Comparison of ENCODE assay signal across 8 cellular contexts in the genomic region with DNA sequence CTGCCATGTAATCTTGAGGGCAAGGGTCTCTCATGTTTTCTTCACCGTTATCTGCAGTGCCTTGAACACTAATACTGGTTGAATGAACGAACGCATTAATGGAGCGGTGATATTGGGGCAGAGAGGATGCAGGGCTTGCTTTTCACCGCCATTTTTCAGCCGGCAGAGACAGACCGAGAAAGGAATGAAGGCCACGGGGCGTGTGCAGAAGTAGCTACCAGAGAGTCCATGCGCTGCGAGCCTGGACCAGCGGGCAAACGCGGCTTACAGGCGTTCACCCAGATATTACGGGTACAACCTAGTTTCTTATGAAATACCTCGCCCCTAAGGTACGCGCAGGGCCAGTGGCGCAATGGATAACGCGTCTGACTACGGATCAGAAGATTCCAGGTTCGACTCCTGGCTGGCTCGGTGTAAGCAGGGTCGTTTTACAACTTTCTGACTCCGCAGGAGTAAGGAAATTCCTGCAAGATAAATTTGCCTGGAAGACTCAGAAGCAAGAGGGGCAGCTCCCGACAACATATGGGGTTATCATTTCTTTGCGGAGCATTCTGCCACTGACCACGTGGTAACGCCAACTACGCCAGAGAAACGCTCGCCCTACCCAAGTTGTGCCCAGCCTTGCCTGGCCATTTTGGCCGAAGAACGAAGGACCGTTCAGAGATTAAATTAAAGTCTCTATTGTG. TPM values are rescaled to one million over a fixed set of nuclear protein-coding genes. Genes with fewer than 3 reads are reported as not detected.
A peak's percentile ranks its signal among the peaks of the same experiment; 100 is the strongest.
DNase-seq lines count a peak whose midpoint lies in the region; ATAC-seq, FAIRE-seq and TF ChIP-seq lines count a peak whose summit lies in the region.

No MANE protein-coding gene starts in this region.

- H2AFZ ChIP-seq in keratinocyte (ENCODE audit: control insufficient read depth, low read length), result peak overlapping the region; percentile 99

- peak; percentile 65 for FAIRE-seq in keratinocyte (lab: Jason Lieb, UNC)

- peak overlapping the region; percentile 93 for H3K9ac ChIP-seq in keratinocyte (ENCODE audit: control insufficient read depth, extremely low read depth, insufficient read depth, low read length)

- H3K36me3 ChIP-seq in A673 (ENCODE audit: insufficient read depth, low read length, poor library complexity, severe bottlenecking) (peaks cover 7% of the 10 kb centered on the region), keratinocyte (ENCODE audit: control insufficient read depth in 2 of 2, extremely low read depth in 1 of 2, insufficient read depth in 2 of 2, low read length in 2 of 2) (peaks cover 0 to 5% of the 10 kb centered on the region in 2 experiments)

- peaks cover 46% of the 10 kb centered on the region for H3K36me3 Mint-ChIP-seq in activated B cell treated with CpG ODN at 0.5 μM for 24 hours (ENCODE audit: low read depth)

- no peaks in the 10 kb centered on the region for H3K9me1 ChIP-seq in keratinocyte (ENCODE audit: control insufficient read depth, extremely low read depth, insufficient read depth, low read length)

- peaks cover 9% of the 10 kb centered on the region for H3K27me3 Mint-ChIP-seq in activated B cell treated with CpG ODN at 0.5 μM for 24 hours

- peaks cover 33% of the 10 kb centered on the region for H3K79me2 ChIP-seq in keratinocyte (ENCODE audit: control insufficient read depth, insufficient read depth, low read length)

- TF ChIP-seq CTCF in A673 (conservative IDR thresholded peaks at IDR 0.05; ENCODE audit: low read depth, low read length) (no peak), activated B cell treated with CpG ODN at 0.5 μM for 24 hours (IDR thresholded peaks at IDR 0.05) (no peak), keratinocyte (optimal IDR thresholded peaks at IDR 0.05 in 1 of 3, IDR thresholded peaks at IDR 0.05 in 1 of 3, conservative IDR thresholded peaks at IDR 0.05 in 1 of 3; ENCODE audit: extremely low read depth in 1 of 3, insufficient read depth in 2 of 3, low read length in 3 of 3) (no peak)

- peak overlapping the region; percentile 97 for H3K27ac Mint-ChIP-seq in activated B cell treated with CpG ODN at 0.5 μM for 24 hours

- POLR2A ChIA-PET in A673 (lab: Charles Lee; ENCODE audit: low non-redundant PET), result interaction anchor here (0.6 kb wide), 1 partner anchor 266 kb away, joined by 3 read pairs; a partner anchor contains a TSS
- POLR2A ChIA-PET in activated B cell treated with CpG ODN at 0.5 μM for 24 hours (lab: Charles Lee), result interaction anchor here (0.5 to 3.5 kb wide), 49 partner anchors 11 to 1335 kb away, joined by 3 to 74 read pairs (median 5); partner anchors contain the start of genes BTN2A1, BTN3A1, BTN3A3 and ZNF184

- H3K27ac ChIP-seq in A673 (ENCODE audit: low read depth, low read length, poor library complexity, severe bottlenecking) (peak overlapping the region; percentile 86), caudate nucleus (ENCODE audit: low read depth, low read length) (peak overlapping the region; percentile 96), keratinocyte (ENCODE audit: control insufficient read depth, insufficient read depth, low read length) (peak overlapping the region; percentile 90)

- peak overlapping the region; percentile 98 for H3K4me2 ChIP-seq in keratinocyte (ENCODE audit: control insufficient read depth, extremely low read depth, insufficient read depth, low read depth, low read length)

- peaks cover 32% of the 10 kb centered on the region for H3K4me1 ChIP-seq in A673 (ENCODE audit: insufficient read depth, low read length, poor library complexity, severe bottlenecking)
- peaks cover 20% of the 10 kb centered on the region for H3K4me1 ChIP-seq in keratinocyte (ENCODE audit: control insufficient read depth, extremely low read depth, insufficient read depth, low read length)

- dilution Hi-C loops in keratinocyte (cut with MboI; ENCODE audit: extremely low pct_ligation_motif_present, low sequenced_read_pairs), result loop anchor here (25.0 kb wide), 1 partner anchor 200 kb away; no protein-coding TSS in a partner anchor

- peak overlapping the region; percentile 98 for H3K4me3 Mint-ChIP-seq in activated B cell treated with CpG ODN at 0.5 μM for 24 hours

- H3K9me3 Mint-ChIP-seq in activated B cell treated with CpG ODN at 0.5 μM for 24 hours, result no peaks in the 10 kb centered on the region

- ATAC-seq in GM18873 (IDR thresholded peaks at IDR 0.05; ENCODE audit: low FRiP score, unreplicated experiment), result peak; percentile 47
- peak; percentile 41 for ATAC-seq in HG03159 (IDR thresholded peaks at IDR 0.05; ENCODE audit: unreplicated experiment)
- peak; percentile 66 for ATAC-seq in activated B cell treated with CpG ODN at 0.5 μM for 24 hours (ENCODE audit: low read depth)

- H3K4me3 ChIP-seq in A673 (ENCODE audit: low read depth, low read length, poor library complexity, severe bottlenecking) (peak overlapping the region; percentile 83), keratinocyte (ENCODE audit: control insufficient read depth in 2 of 3, extremely low read depth in 1 of 3, insufficient read depth in 2 of 3, low read depth in 1 of 3, low read length in 3 of 3) (peak overlapping the region; percentile 73 to 98 (median 87))

- intact Hi-C loops in A673 (cut with micrococcal nuclease; ENCODE audit: unreplicated experiment) (loop anchor here (1.0 to 5.0 kb wide), 4 partner anchors 16 to 226 kb away; no protein-coding TSS in a partner anchor), activated B cell treated with CpG ODN at 0.5 μM for 24 hours (cut with micrococcal nuclease) (loop anchor here (1.0 to 10.0 kb wide), 12 partner anchors 16 to 1215 kb away; partner anchors contain the start of genes BTN2A2, BTN3A2 and ZNF391)

- H3K9me3 ChIP-seq in A673 (ENCODE audit: low read depth, low read length, poor library complexity, severe bottlenecking) (no peaks in the 10 kb centered on the region), keratinocyte (ENCODE audit: control insufficient read depth, low read depth, low read length) (no peaks in the 10 kb centered on the region)

- CTCF ChIA-PET in A673 (lab: Charles Lee), result interaction anchor here (0.6 to 1.6 kb wide), 3 partner anchors 35 to 215 kb away, joined by 3 to 9 read pairs (median 6); no protein-coding TSS in a partner anchor
- CTCF ChIA-PET in activated B cell treated with CpG ODN at 0.5 μM for 24 hours (lab: Charles Lee), result interaction anchor here (1.6 to 2.3 kb wide), 3 partner anchors 16 to 58 kb away, joined by 4 to 10 read pairs (median 8); no protein-coding TSS in a partner anchor

- H3K27me3 ChIP-seq in A673 (replicated peaks; ENCODE audit: insufficient read depth, low read depth, low read length, poor library complexity) (no peaks in the 10 kb centered on the region), keratinocyte (ENCODE audit: control insufficient read depth, extremely low read depth, insufficient read depth, low read length) (no peaks in the 10 kb centered on the region)

- peaks cover 69% of the 10 kb centered on the region for H3K4me1 Mint-ChIP-seq in activated B cell treated with CpG ODN at 0.5 μM for 24 hours

- H4K20me1 ChIP-seq in keratinocyte (ENCODE audit: control insufficient read depth, extremely low read depth, insufficient read depth, low read length), result no peaks in the 10 kb centered on the region

- DNase-seq in A673 (ENCODE audit: low spot score) (peak; percentile 96), NCI-H2227 treated with DMSO at 0.1 percent for 48 hours (lab: John Stamatoyannopoulos, UW) (peak; percentile 95), activated B cell treated with CpG ODN at 0.5 μM for 24 hours (peak; percentile 75), caudate nucleus (lab: John Stamatoyannopoulos, UW) (peak; percentile 27 to 96 (median 79)), keratinocyte (ENCODE audit: low read depth, low spot score) (peak; percentile 93)
- peak; percentile 83 for DNase-seq in stimulated activated CD4-positive, alpha-beta T cell treated with anti-CD3 and anti-CD28 coated beads, Interleukin-12 subunit alpha, Interleukin-12 subunit beta, amount 100 ng/mL, for 4 hours

- BruUV-seq in A673 (replicated peaks; lab: Mats Ljungman, UMichigan), result no TSS peak

RNA-seq across cellular contexts. Expression of gene HMGN4, which starts 0.9 kb away (rescaled TPM):
- total RNA-seq in A673 (2021) (55.9 and 58.6 TPM in 2 replicates), activated B cell treated with CpG ODN at 0.5 μM for 24 hours (74.5 and 82.2 TPM in 2 replicates)
- 46.4 to 62.6 TPM (median 54.0 TPM) in 3 replicates for polyA plus RNA-seq in keratinocyte
- polyA plus RNA-seq in keratinocyte (2011; ENCODE audit: low read depth), result 8.6 TPM
- 52.5 and 77.7 TPM in 2 replicates for polyA plus RNA-seq in keratinocyte (2011; cell fraction: cytosol; rRNA removed)
- 49.5 and 51.9 TPM in 2 replicates for polyA plus RNA-seq in keratinocyte (2011; cell fraction: nucleus; rRNA removed)
- 41.1 and 52.6 TPM in 2 replicates for polyA plus RNA-seq in keratinocyte (2012; ENCODE audit: low replicate concordance)
- 9.9 to 26.7 TPM (median 24.5 TPM) in 3 replicates for polyA minus RNA-seq in keratinocyte
- polyA minus RNA-seq in keratinocyte (2011; cell fraction: cytosol; rRNA and poly(A)+ RNA removed), result 45.5 TPM
- 11.4 and 17.5 TPM in 2 replicates for polyA minus RNA-seq in keratinocyte (2011; cell fraction: nucleus; rRNA and poly(A)+ RNA removed)

RNA-seq across cellular contexts. Expression of gene BTN1A1, which starts 37.2 kb away (rescaled TPM):
- total RNA-seq in A673 (2021) (not detected in 2 replicates), activated B cell treated with CpG ODN at 0.5 μM for 24 hours (0.18 and 0.46 TPM in 2 replicates)
- not detected in 3 replicates for polyA plus RNA-seq in keratinocyte
- not detected for polyA plus RNA-seq in keratinocyte (2011; ENCODE audit: low read depth)
- polyA plus RNA-seq in keratinocyte (2011; cell fraction: cytosol; rRNA removed), result not detected in 2 replicates
- polyA plus RNA-seq in keratinocyte (2011; cell fraction: nucleus; rRNA removed), result not detected in 2 replicates
- not detected in 2 replicates for polyA plus RNA-seq in keratinocyte (2012; ENCODE audit: low replicate concordance)
- not detected in 3 replicates for polyA minus RNA-seq in keratinocyte
- polyA minus RNA-seq in keratinocyte (2011; cell fraction: cytosol; rRNA and poly(A)+ RNA removed), result not detected
- not detected in 2 replicates for polyA minus RNA-seq in keratinocyte (2011; cell fraction: nucleus; rRNA and poly(A)+ RNA removed)

RNA-seq across cellular contexts. Expression of gene ABT1, which starts 59.5 kb away (rescaled TPM):
- total RNA-seq in A673 (2021) (17.4 and 18.1 TPM in 2 replicates), activated B cell treated with CpG ODN at 0.5 μM for 24 hours (30.7 and 30.8 TPM in 2 replicates)
- 16.0 to 21.4 TPM (median 16.8 TPM) in 3 replicates for polyA plus RNA-seq in keratinocyte
- 6.1 TPM for polyA plus RNA-seq in keratinocyte (2011; ENCODE audit: low read depth)
- polyA plus RNA-seq in keratinocyte (2011; cell fraction: cytosol; rRNA removed), result 14.3 and 14.6 TPM in 2 replicates
- polyA plus RNA-seq in keratinocyte (2011; cell fraction: nucleus; rRNA removed), result 11.0 and 13.1 TPM in 2 replicates
- polyA plus RNA-seq in keratinocyte (2012; ENCODE audit: low replicate concordance), result 12.8 and 15.0 TPM in 2 replicates
- polyA minus RNA-seq in keratinocyte, result 8.2 to 16.3 TPM (median 10.7 TPM) in 3 replicates
- 17.6 TPM for polyA minus RNA-seq in keratinocyte (2011; cell fraction: cytosol; rRNA and poly(A)+ RNA removed)
- 6.4 and 7.4 TPM in 2 replicates for polyA minus RNA-seq in keratinocyte (2011; cell fraction: nucleus; rRNA and poly(A)+ RNA removed)

Comparison
In these comparisons a context has a peak if more than half of its experiments do, and no peak if none do; other contexts are left out.
1. Peak in every context shown above with its lines: DNase-seq, ATAC-seq, H3K4me3 ChIP-seq and H3K27ac ChIP-seq.